In genomic region chr3:30161370-30161769, GRCh38 we compare ENCODE assay signal across 16 cellular contexts.
DNase-seq lines count a peak whose midpoint lies in the region; ATAC-seq and TF ChIP-seq lines count a peak whose summit lies in the region.
"Had no signal": no experiment of that assay in that cellular context is flagged by ENCODE, and none has a peak within 500 bp of the region (broad histone marks: within the 10 kb centered on the region; RNA-seq: fewer than 3 reads in every experiment).

No MANE protein-coding gene starts in this region.

- no peak for TF ChIP-seq RAD21 in SK-N-SH (IDR thresholded peaks at IDR 0.05; ENCODE audit: low read length)

- peaks cover 0 to 8% (median 3%) of the 10 kb centered on the region in 3 donors for H3K9me3 Mint-ChIP-seq in T-cell
- H3K9me3 Mint-ChIP-seq: activated T-helper 1 cell treated with anti-CD3 and anti-CD28 coated beads, Interleukin-12 subunit alpha, Interleukin-12 subunit beta, Interleukin-2, Interleukin-4 antibody, amounts not matched to agents 30 ng/mL and 10 ng/mL and 1 ng/mL, durations not matched to agents 14 hours and 24 hours and 36 hours; T-helper 1 cell treated with Interleukin-12 subunit alpha and Interleukin-12 subunit beta and Interleukin-4 antibody, amounts not matched to agents 30 μg/mL and 1 μg/mL, for 36 hours had no signal

- no peaks in the 10 kb centered on the region for H3K36me3 Mint-ChIP-seq in T-cell

- 89% methylated on average over 6 of the region's 6 CpGs for WGBS in SK-N-SH (ENCODE audit: low lambda C conversion rate)

- no peak for DNase-seq in SK-N-SH
- no peak for DNase-seq in coronary artery (ENCODE audit: low spot score)
- DNase-seq in left lobe of liver (ENCODE audit: low spot score), result no peak
- DNase-seq in upper lobe of right lung, result no peak
- no peak for DNase-seq in NCI-H69 (lab: John Stamatoyannopoulos, UW)
- no peak for DNase-seq in T-cell
- DNase-seq: activated CD4-positive, alpha-beta T cell treated with anti-CD3 and anti-CD28 coated beads for 48 hours; DMS153; naive thymus-derived CD8-positive, alpha-beta T cell; NCI-H2171; stimulated activated CD4-positive, alpha-beta T cell treated with anti-CD3 and anti-CD28 coated beads, Interleukin-12 subunit alpha, Interleukin-12 subunit beta, amount 100 ng/mL, for 4 hours had no signal

- H3F3A ChIP-seq in SK-N-SH (replicated peaks; ENCODE audit: insufficient read depth), result peaks cover 29% of the 10 kb centered on the region

- no peak overlapping the region for H3K27ac Mint-ChIP-seq in T-cell
- H3K27ac Mint-ChIP-seq: activated T-helper 1 cell treated with anti-CD3 and anti-CD28 coated beads, Interleukin-12 subunit alpha, Interleukin-12 subunit beta, Interleukin-2, Interleukin-4 antibody, amounts not matched to agents 30 ng/mL and 10 ng/mL and 1 ng/mL, durations not matched to agents 14 hours and 24 hours and 36 hours; naive thymus-derived CD8-positive, alpha-beta T cell; T-helper 1 cell treated with Interleukin-12 subunit alpha and Interleukin-12 subunit beta and Interleukin-4 antibody, amounts not matched to agents 30 μg/mL and 1 μg/mL, for 36 hours had no signal

- peaks cover 0 to 8% of the 10 kb centered on the region in 2 experiments for H3K36me3 ChIP-seq in SK-N-SH (replicated peaks in 1 of 2; ENCODE audit: control insufficient read depth in 1 of 2, insufficient read depth in 2 of 2, low read length in 1 of 2)
- H3K36me3 ChIP-seq in upper lobe of right lung, result no peaks in the 10 kb centered on the region

- H3K27me3 Mint-ChIP-seq in T-cell, result peaks cover 0 to 2% of the 10 kb centered on the region in 2 donors

- no peak overlapping the region for H2AFZ ChIP-seq in SK-N-SH (ENCODE audit: low read depth)

- TF ChIP-seq CTCF in SK-N-SH (IDR thresholded peaks at IDR 0.05) (no peak), coronary artery (IDR thresholded peaks at IDR 0.05) (no peak), upper lobe of right lung (IDR thresholded peaks at IDR 0.05) (no peak)

- ATAC-seq in SK-N-SH treated with all-trans-retinoic acid at 6 μM for 48 hours (no peak), left lobe of liver (peak; percentile 50), upper lobe of right lung (peak; percentile 91), GM18861 (IDR thresholded peaks at IDR 0.05; ENCODE audit: unreplicated experiment) (no peak), T-cell (replicated peaks in 1 of 4) (no peak)
- ATAC-seq: GM12878; naive thymus-derived CD8-positive, alpha-beta T cell had no signal

- no peaks in the 10 kb centered on the region for H3K4me1 Mint-ChIP-seq in T-cell

- no peaks in the 10 kb centered on the region for H3K9me2 ChIP-seq in SK-N-SH

- no peak for TF ChIP-seq EP300 in SK-N-SH (IDR thresholded peaks at IDR 0.05; ENCODE audit: borderline replicate concordance in 1 of 2, low read depth in 1 of 2, low read length in 1 of 2)

- no peak overlapping the region for H3K4me3 Mint-ChIP-seq in T-cell
- H3K4me3 Mint-ChIP-seq: activated T-helper 1 cell treated with anti-CD3 and anti-CD28 coated beads, Interleukin-12 subunit alpha, Interleukin-12 subunit beta, Interleukin-2, Interleukin-4 antibody, amounts not matched to agents 30 ng/mL and 10 ng/mL and 1 ng/mL, durations not matched to agents 14 hours and 24 hours and 36 hours; naive thymus-derived CD8-positive, alpha-beta T cell; T-helper 1 cell treated with Interleukin-12 subunit alpha and Interleukin-12 subunit beta and Interleukin-4 antibody, amounts not matched to agents 30 μg/mL and 1 μg/mL, for 36 hours had no signal

- H3K4me2 ChIP-seq in SK-N-SH, result no peak overlapping the region

- H3K79me2 ChIP-seq in SK-N-SH (ENCODE audit: insufficient read depth), result no peaks in the 10 kb centered on the region

- H3K4me1 ChIP-seq in SK-N-SH (ENCODE audit: control insufficient read depth in 1 of 2, insufficient read depth in 2 of 2, low read depth in 1 of 2, low read length in 1 of 2), result peaks cover 4 to 33% of the 10 kb centered on the region in 2 experiments
- peaks cover 5% of the 10 kb centered on the region for H3K4me1 ChIP-seq in upper lobe of right lung

- H3K27ac ChIP-seq in SK-N-SH (ENCODE audit: low read depth in 2 of 2, low read length in 1 of 2) (peak overlapping the region in 1 of 2 experiments; percentile 85; a peak in 3 of 4 replicates), coronary artery (peak overlapping the region in 1 of 2 donors; percentile 35), upper lobe of right lung (no peak overlapping the region)

- no peaks in the 10 kb centered on the region for H4K20me1 ChIP-seq in SK-N-SH (ENCODE audit: insufficient read depth)

- 0 out of 2 replicates have a peak, but pooled peaks cover 6% of the 10 kb centered on the region for H3K9me3 ChIP-seq in SK-N-SH
- H3K9me3 ChIP-seq in upper lobe of right lung, result no peaks in the 10 kb centered on the region

- no peak overlapping the region for H3K4me3 ChIP-seq in SK-N-SH (ENCODE audit: low read depth in 2 of 2, low read length in 1 of 2)
- H3K4me3 ChIP-seq in coronary artery, result peak overlapping the region; percentile 27
- H3K4me3 ChIP-seq in upper lobe of right lung, result no peak overlapping the region
- H3K4me3 ChIP-seq: GM12878 had no signal

- H3K9ac ChIP-seq in SK-N-SH, result no peak overlapping the region

- intact Hi-C loops in upper lobe of right lung (cut with DNase I), result no loop called here

- POLR2A ChIA-PET in SK-N-SH (lab: Yijun Ruan, JAX), result no interaction called here
- POLR2A ChIA-PET in T-cell (lab: Charles Lee), result no interaction called here

- H3K27me3 ChIP-seq in SK-N-SH (ENCODE audit: insufficient read depth) (no peaks in the 10 kb centered on the region), upper lobe of right lung (no peaks in the 10 kb centered on the region)

- CTCF ChIA-PET in SK-N-SH (lab: Yijun Ruan, JAX) (no interaction called here), T-cell (lab: Charles Lee) (interaction anchor here in 1 of 2 donors (0.6 kb wide), 1 partner anchor 1005 kb away, joined by 3 read pairs; no protein-coding TSS in a partner anchor)

TF ChIP-seq in SK-N-SH, 30 proteins besides CTCF, POLR2A, EP300 and RAD21:
- TF ChIP-seq FOSL2 (IDR thresholded peaks at IDR 0.05; ENCODE audit: borderline replicate concordance, low read depth) (no peak), USF1 (IDR thresholded peaks at IDR 0.05; ENCODE audit: borderline replicate concordance, low read depth) (peak; percentile 48; the same call in 1 of the 2 replicates), FOXJ3 (CRISPR knock-in tag; IDR thresholded peaks at IDR 0.05) (no peak)

TF ChIP-seq in SK-N-SH treated with all-trans-retinoic acid at 6 μM for 48 hours, 23 proteins besides CTCF, POLR2A, EP300 and RAD21:
- TF ChIP-seq CREB5 (CRISPR knock-in tag; IDR thresholded peaks at IDR 0.05; ENCODE audit: low read depth) (no peak), POU6F1 (CRISPR knock-in tag; IDR thresholded peaks at IDR 0.05; ENCODE audit: borderline replicate concordance, low read depth) (no peak), TOX (CRISPR knock-in tag; IDR thresholded peaks at IDR 0.05; ENCODE audit: borderline replicate concordance) (no peak), TCF4 (CRISPR knock-in tag; IDR thresholded peaks at IDR 0.05; ENCODE audit: borderline replicate concordance) (no peak), ZNF70 (CRISPR knock-in tag; IDR thresholded peaks at IDR 0.05) (no peak), CSDC2 (CRISPR knock-in tag; IDR thresholded peaks at IDR 0.05) (no peak), GLIS3 (CRISPR knock-in tag; IDR thresholded peaks at IDR 0.05) (no peak), TSHZ2 (CRISPR knock-in tag; IDR thresholded peaks at IDR 0.05) (no peak), ZFP30 (CRISPR knock-in tag; IDR thresholded peaks at IDR 0.05) (no peak)

Comparison
In these comparisons a context has a peak if more than half of its experiments do, and no peak if none do; other contexts are left out.
1. ATAC-seq: peak in left lobe of liver (single experiment) and upper lobe of right lung (single experiment); none in SK-N-SH treated with all-trans-retinoic acid at 6 μM for 48 hours (single experiment), GM18861 (single experiment) and T-cell (0 of 4).